1 cellular context compared by ENCODE assay signal in the genomic region with DNA sequence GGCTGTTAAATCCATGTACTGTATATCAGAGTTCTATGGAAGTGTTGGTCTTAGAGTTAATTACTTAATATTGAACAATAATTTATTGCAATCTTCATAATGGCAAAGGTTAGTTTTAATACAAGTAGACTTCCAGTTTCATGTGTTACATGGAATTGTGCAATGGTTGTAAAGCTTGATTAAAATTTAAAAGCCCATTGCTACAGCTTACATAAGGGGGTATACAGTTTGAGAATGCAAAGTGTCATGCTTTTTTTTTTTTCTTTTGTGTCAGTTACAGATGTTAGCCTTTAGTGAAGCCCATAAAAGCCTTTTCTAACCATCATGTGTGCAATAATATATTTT.
TF ChIP-seq lines count a peak whose summit lies in the region.

No MANE protein-coding gene starts in this region.

TF ChIP-seq in K562, 482 proteins besides CTCF, POLR2A, EP300 and RAD21 (continued from another document):
- TF ChIP-seq, protein P1, sequence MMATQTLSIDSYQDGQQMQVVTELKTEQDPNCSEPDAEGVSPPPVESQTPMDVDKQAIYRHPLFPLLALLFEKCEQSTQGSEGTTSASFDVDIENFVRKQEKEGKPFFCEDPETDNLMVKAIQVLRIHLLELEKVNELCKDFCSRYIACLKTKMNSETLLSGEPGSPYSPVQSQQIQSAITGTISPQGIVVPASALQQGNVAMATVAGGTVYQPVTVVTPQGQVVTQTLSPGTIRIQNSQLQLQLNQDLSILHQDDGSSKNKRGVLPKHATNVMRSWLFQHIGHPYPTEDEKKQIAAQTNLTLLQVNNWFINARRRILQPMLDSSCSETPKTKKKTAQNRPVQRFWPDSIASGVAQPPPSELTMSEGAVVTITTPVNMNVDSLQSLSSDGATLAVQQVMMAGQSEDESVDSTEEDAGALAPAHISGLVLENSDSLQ (IDR thresholded peaks at IDR 0.05), result no peak
- TF ChIP-seq, protein P2, sequence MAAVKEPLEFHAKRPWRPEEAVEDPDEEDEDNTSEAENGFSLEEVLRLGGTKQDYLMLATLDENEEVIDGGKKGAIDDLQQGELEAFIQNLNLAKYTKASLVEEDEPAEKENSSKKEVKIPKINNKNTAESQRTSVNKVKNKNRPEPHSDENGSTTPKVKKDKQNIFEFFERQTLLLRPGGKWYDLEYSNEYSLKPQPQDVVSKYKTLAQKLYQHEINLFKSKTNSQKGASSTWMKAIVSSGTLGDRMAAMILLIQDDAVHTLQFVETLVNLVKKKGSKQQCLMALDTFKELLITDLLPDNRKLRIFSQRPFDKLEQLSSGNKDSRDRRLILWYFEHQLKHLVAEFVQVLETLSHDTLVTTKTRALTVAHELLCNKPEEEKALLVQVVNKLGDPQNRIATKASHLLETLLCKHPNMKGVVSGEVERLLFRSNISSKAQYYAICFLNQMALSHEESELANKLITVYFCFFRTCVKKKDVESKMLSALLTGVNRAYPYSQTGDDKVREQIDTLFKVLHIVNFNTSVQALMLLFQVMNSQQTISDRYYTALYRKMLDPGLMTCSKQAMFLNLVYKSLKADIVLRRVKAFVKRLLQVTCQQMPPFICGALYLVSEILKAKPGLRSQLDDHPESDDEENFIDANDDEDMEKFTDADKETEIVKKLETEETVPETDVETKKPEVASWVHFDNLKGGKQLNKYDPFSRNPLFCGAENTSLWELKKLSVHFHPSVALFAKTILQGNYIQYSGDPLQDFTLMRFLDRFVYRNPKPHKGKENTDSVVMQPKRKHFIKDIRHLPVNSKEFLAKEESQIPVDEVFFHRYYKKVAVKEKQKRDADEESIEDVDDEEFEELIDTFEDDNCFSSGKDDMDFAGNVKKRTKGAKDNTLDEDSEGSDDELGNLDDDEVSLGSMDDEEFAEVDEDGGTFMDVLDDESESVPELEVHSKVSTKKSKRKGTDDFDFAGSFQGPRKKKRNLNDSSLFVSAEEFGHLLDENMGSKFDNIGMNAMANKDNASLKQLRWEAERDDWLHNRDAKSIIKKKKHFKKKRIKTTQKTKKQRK (IDR thresholded peaks at IDR 0.05; ENCODE audit: borderline replicate concordance, low read depth, low read length), result no peak
- TF ChIP-seq PML (IDR thresholded peaks at IDR 0.05; ENCODE audit: low read length) (no peak), FOXM1 (IDR thresholded peaks at IDR 0.05; ENCODE audit: low read depth) (no peak), FOXM1 (CRISPR knock-in tag; IDR thresholded peaks at IDR 0.05; ENCODE audit: low read depth) (no peak)
- TF ChIP-seq, protein P3, sequence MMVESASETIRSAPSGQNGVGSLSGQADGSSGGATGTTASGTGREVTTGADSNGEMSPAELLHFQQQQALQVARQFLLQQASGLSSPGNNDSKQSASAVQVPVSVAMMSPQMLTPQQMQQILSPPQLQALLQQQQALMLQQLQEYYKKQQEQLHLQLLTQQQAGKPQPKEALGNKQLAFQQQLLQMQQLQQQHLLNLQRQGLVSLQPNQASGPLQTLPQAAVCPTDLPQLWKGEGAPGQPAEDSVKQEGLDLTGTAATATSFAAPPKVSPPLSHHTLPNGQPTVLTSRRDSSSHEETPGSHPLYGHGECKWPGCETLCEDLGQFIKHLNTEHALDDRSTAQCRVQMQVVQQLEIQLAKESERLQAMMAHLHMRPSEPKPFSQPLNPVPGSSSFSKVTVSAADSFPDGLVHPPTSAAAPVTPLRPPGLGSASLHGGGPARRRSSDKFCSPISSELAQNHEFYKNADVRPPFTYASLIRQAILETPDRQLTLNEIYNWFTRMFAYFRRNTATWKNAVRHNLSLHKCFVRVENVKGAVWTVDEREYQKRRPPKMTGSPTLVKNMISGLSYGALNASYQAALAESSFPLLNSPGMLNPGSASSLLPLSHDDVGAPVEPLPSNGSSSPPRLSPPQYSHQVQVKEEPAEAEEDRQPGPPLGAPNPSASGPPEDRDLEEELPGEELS (CRISPR knock-in tag; IDR thresholded peaks at IDR 0.05; ENCODE audit: borderline replicate concordance), result no peak
